ENCODE assay signal across 1 cellular context in genomic region chr19:50820549-50821247, GRCh38.
TF ChIP-seq lines count a peak whose summit lies in the region.

No MANE protein-coding gene starts in this region.

TF ChIP-seq in SK-N-SH, 30 proteins besides CTCF, POLR2A, EP300 and RAD21 (continued from another document):
- TF ChIP-seq ZBTB33 (IDR thresholded peaks at IDR 0.05; ENCODE audit: borderline replicate concordance, low read depth) (no peak), NRF1 (IDR thresholded peaks at IDR 0.05; ENCODE audit: low read depth, low read length) (no peak), YY1 (IDR thresholded peaks at IDR 0.05; ENCODE audit: low read depth) (no peak), FOXM1 (IDR thresholded peaks at IDR 0.05; ENCODE audit: low read depth) (no peak), ELF1 (IDR thresholded peaks at IDR 0.05) (no peak), FOSL2 (IDR thresholded peaks at IDR 0.05; ENCODE audit: borderline replicate concordance, low read depth) (no peak)
